Comparison of ENCODE assay signal across 7 cellular contexts in the genomic region with DNA sequence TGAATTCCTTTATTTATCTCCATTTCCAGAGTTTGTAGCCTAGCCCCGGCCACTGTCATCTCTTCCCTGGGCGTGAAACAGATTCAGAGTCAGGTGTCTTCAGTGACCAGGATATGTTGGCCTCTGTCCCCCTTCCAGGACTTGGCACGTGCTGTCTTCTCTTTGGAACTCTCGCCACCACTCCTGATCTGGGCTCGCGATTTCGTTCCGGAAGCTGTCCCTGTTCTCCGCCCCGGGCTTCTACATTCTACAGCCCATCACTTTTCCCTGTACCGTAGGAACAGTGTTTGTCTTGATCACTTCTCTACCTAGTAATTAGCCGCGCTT. TPM values are rescaled to one million over a fixed set of nuclear protein-coding genes. Genes with fewer than 3 reads are reported as not detected.
A peak's percentile ranks its signal among the peaks of the same experiment; 100 is the strongest.
DNase-seq lines count a peak whose midpoint lies in the region; TF ChIP-seq lines count a peak whose summit lies in the region.

No MANE protein-coding gene starts in this region.

- peak overlapping the region; percentile 86 for H3K4me3 ChIP-seq in Jurkat, Clone E6-1 (ENCODE audit: low read length)
- H3K4me3 ChIP-seq in hepatocyte: peak overlapping the region; percentile 53
- peak overlapping the region; percentile 54 for H3K4me3 ChIP-seq in smooth muscle cell

- H3K4me1 ChIP-seq in hepatocyte (ENCODE audit: insufficient read depth) (peaks cover 11% of the 10 kb centered on the region), smooth muscle cell (ENCODE audit: low read depth) (peaks cover 11% of the 10 kb centered on the region)

- H4K20me1 ChIP-seq in hepatocyte (ENCODE audit: insufficient read depth, poor library complexity, severe bottlenecking) (no peaks in the 10 kb centered on the region), smooth muscle cell (ENCODE audit: low read depth) (no peaks in the 10 kb centered on the region)

- 27% methylated on average over 13 of the region's 13 CpGs for WGBS in hepatocyte (ENCODE audit: low lambda C conversion rate, missing lambda C conversion rate)
- 17% methylated on average over 13 of the region's 13 CpGs for WGBS in smooth muscle cell (ENCODE audit: low lambda C conversion rate)

- H3K4me3 Mint-ChIP-seq in activated naive CD8-positive, alpha-beta T cell: peak overlapping the region; percentile 98

- H3K9me3 ChIP-seq in hepatocyte (ENCODE audit: low read depth): no peaks in the 10 kb centered on the region
- no peaks in the 10 kb centered on the region for H3K9me3 ChIP-seq in smooth muscle cell (replicated peaks; ENCODE audit: low read depth)

- peaks cover 8% of the 10 kb centered on the region for H3K79me2 ChIP-seq in hepatocyte
- H3K79me2 ChIP-seq in smooth muscle cell (ENCODE audit: low read depth): peaks cover 9% of the 10 kb centered on the region

- no peaks in the 10 kb centered on the region for H3K27me3 Mint-ChIP-seq in activated naive CD8-positive, alpha-beta T cell

- peak overlapping the region; percentile 88 for H3K27ac ChIP-seq in hepatocyte
- peak overlapping the region; percentile 83 for H3K27ac ChIP-seq in smooth muscle cell (ENCODE audit: low read depth)

- peak overlapping the region; percentile 97 for H3K27ac Mint-ChIP-seq in activated naive CD8-positive, alpha-beta T cell

- TF ChIP-seq CTCF in hepatocyte (IDR thresholded peaks at IDR 0.05; ENCODE audit: poor library complexity) (no peak), smooth muscle cell (IDR thresholded peaks at IDR 0.05; ENCODE audit: borderline replicate concordance, insufficient read depth, poor library complexity, severe bottlenecking) (no peak)

- H3K4me2 ChIP-seq in hepatocyte (peak overlapping the region; percentile 88), smooth muscle cell (peak overlapping the region; percentile 89)

- DNase-seq in GF-D8 (lab: John Stamatoyannopoulos, UW): peak; percentile 42
- no peak for DNase-seq in Jurkat, Clone E6-1 (ENCODE audit: low read depth, low spot score)
- peak; percentile 28 for DNase-seq in hepatocyte (ENCODE audit: low spot score)
- DNase-seq in smooth muscle cell (lab: John Stamatoyannopoulos, UW; ENCODE audit: unreplicated experiment): no peak
- no peak for DNase-seq in central memory CD4-positive, alpha-beta T cell
- DNase-seq in stimulated activated CD4-positive, alpha-beta T cell treated with anti-CD3 and anti-CD28 coated beads, Interleukin-12 subunit alpha, Interleukin-12 subunit beta, amount 100 ng/mL, for 4 hours: no peak

- peak overlapping the region; percentile 82 for H3K9ac ChIP-seq in smooth muscle cell (ENCODE audit: low read depth)

- H3F3A ChIP-seq in smooth muscle cell (ENCODE audit: low read depth): peaks cover 3% of the 10 kb centered on the region

- H3K9me2 ChIP-seq in hepatocyte (replicated peaks; ENCODE audit: insufficient read depth): no peaks in the 10 kb centered on the region

- peaks cover 24% of the 10 kb centered on the region for H3K4me1 Mint-ChIP-seq in activated naive CD8-positive, alpha-beta T cell (ENCODE audit: low read depth)

- H3K36me3 ChIP-seq in hepatocyte (replicated peaks; ENCODE audit: insufficient read depth, low read depth) (no peaks in the 10 kb centered on the region), smooth muscle cell (ENCODE audit: low read depth) (no peaks in the 10 kb centered on the region)

- H3K9me3 Mint-ChIP-seq in activated naive CD8-positive, alpha-beta T cell (ENCODE audit: low read depth): no peaks in the 10 kb centered on the region

- H3K36me3 Mint-ChIP-seq in activated naive CD8-positive, alpha-beta T cell: no peaks in the 10 kb centered on the region

- H2AFZ ChIP-seq in hepatocyte (peak overlapping the region; percentile 73), smooth muscle cell (ENCODE audit: low read depth) (peak overlapping the region; percentile 36)

- H3K27me3 ChIP-seq in hepatocyte: no peaks in the 10 kb centered on the region
- H3K27me3 ChIP-seq in smooth muscle cell (ENCODE audit: low read depth): no peaks in the 10 kb centered on the region

RNA-seq across cellular contexts. Expression of a gene that starts 0.7 kb away (rescaled TPM):
- polyA plus RNA-seq in Jurkat, Clone E6-1 (2012; ENCODE audit: insufficient read depth, insufficient read length): 76.0 TPM
- 41.2 and 46.2 TPM in 2 replicates for total RNA-seq in hepatocyte
- 45.2 and 54.7 TPM in 2 replicates for polyA plus RNA-seq in hepatocyte
- 48.4 and 57.8 TPM in 2 replicates for total RNA-seq in smooth muscle cell
- polyA plus RNA-seq in smooth muscle cell: 65.3 and 71.6 TPM in 2 replicates

RNA-seq across cellular contexts. Expression of a gene that starts 0.8 kb away (rescaled TPM):
- 0.32 TPM for polyA plus RNA-seq in Jurkat, Clone E6-1 (2012; ENCODE audit: insufficient read depth, insufficient read length)
- total RNA-seq in hepatocyte: 0.07 TPM in 1 of 2 replicates, not detected in the other
- 0.42 and 1.9 TPM in 2 replicates for polyA plus RNA-seq in hepatocyte
- not detected in 2 replicates for total RNA-seq in smooth muscle cell
- 0.67 and 0.70 TPM in 2 replicates for polyA plus RNA-seq in smooth muscle cell

Comparison
In these comparisons a context has a peak if more than half of its experiments do, and no peak if none do; other contexts are left out.
1. DNase-seq: peak in GF-D8 (single experiment) and hepatocyte (single experiment); none in Jurkat, Clone E6-1 (single experiment), smooth muscle cell (single experiment), central memory CD4-positive, alpha-beta T cell (single experiment) and stimulated activated CD4-positive, alpha-beta T cell treated with anti-CD3 and anti-CD28 coated beads, Interleukin-12 subunit alpha, Interleukin-12 subunit beta, amount 100 ng/mL, for 4 hours (single experiment).
2. Peak in every context shown above with its lines, with median percentiles within 50 percentile points of each other: H3K4me3 ChIP-seq.